In the genomic region with DNA sequence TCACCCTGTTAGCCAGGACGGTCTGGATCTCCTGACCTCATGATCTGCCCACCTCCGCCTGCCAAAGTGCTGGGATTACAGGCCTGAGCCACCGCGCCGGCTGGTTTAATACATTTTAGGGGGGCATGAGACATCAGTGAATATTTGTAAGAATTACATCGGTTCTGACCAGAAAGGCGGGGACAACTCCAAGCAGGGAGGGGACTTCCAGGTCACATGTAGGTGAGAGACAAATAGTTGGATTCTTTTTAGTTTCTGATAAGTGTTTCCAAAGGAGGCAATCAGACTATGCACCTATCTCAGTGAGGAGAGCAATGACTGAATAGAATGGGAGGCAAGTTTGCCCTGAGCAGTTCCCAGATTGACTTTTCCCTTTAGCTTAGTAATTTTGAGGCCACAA, we compare ENCODE assay signal across 14 cellular contexts. TPM values are rescaled to one million over a fixed set of nuclear protein-coding genes. Genes with fewer than 3 reads are reported as not detected.
DNase-seq lines count a peak whose midpoint lies in the region; ATAC-seq, FAIRE-seq and TF ChIP-seq lines count a peak whose summit lies in the region.
"Had no signal": no experiment of that assay in that cellular context is flagged by ENCODE, and none has a peak within 500 bp of the region (broad histone marks: within the 10 kb centered on the region; RNA-seq: fewer than 3 reads in every experiment).

No MANE protein-coding gene starts in this region.

- H3K36me3 ChIP-seq in Caco-2 (ENCODE audit: control insufficient read depth, insufficient read depth, low read length) (no peaks in the 10 kb centered on the region), iPS-20b (ENCODE audit: insufficient read depth, low read depth, low read length) (peaks cover 29% of the 10 kb centered on the region)
- H3K36me3 ChIP-seq: pancreas had no signal

- no peaks in the 10 kb centered on the region for H3K9me3 Mint-ChIP-seq in Caco-2 (ENCODE audit: unreplicated experiment)
- no peaks in the 10 kb centered on the region for H3K9me3 Mint-ChIP-seq in T-cell

- no peak for FAIRE-seq in H54 (lab: Jason Lieb, UNC)
- FAIRE-seq: H1, pancreas had no signal

- intact Hi-C loops in Caco-2 (cut with micrococcal nuclease; ENCODE audit: unreplicated experiment), result loop anchor here (10.0 kb wide), 1 partner anchor 96 kb away; a partner anchor contains a TSS
- intact Hi-C loops in dorsolateral prefrontal cortex (cut with DNase I), result no loop called here

- H3K4me1 Mint-ChIP-seq in Caco-2 (ENCODE audit: low read depth, unreplicated experiment), result peaks cover 49% of the 10 kb centered on the region
- peaks cover 60 to 70% (median 66%) of the 10 kb centered on the region in 3 donors for H3K4me1 Mint-ChIP-seq in T-cell

- no peak for TF ChIP-seq POLR2A in H54 (IDR thresholded peaks at IDR 0.05; ENCODE audit: low read depth, low read length)

- no TSS peak for BruUV-seq in Caco-2 (replicated peaks; lab: Mats Ljungman, UMichigan)

- peak overlapping the region; percentile 74 for H3K27ac ChIP-seq in 22Rv1
- no peak overlapping the region for H3K27ac ChIP-seq in iPS-20b (ENCODE audit: low read length)
- no peak overlapping the region for H3K27ac ChIP-seq in dorsolateral prefrontal cortex

- peaks cover 48% of the 10 kb centered on the region for H3K4me1 ChIP-seq in Caco-2
- peaks cover 9% of the 10 kb centered on the region for H3K4me1 ChIP-seq in iPS-20b (ENCODE audit: insufficient read depth, low read length)

- no peak overlapping the region for H3K4me3 ChIP-seq in Caco-2 (ENCODE audit: low read depth, low read length)
- peak overlapping the region; percentile 95; the same call in 1 of the 2 replicates for H3K4me3 ChIP-seq in iPS-20b (ENCODE audit: low read length)
- peak overlapping the region in 3 of 59 donors; percentile 86 to 90 (median 89) for H3K4me3 ChIP-seq in dorsolateral prefrontal cortex

- H3K4me3 Mint-ChIP-seq in Caco-2 (ENCODE audit: unreplicated experiment), result peak overlapping the region; percentile 98
- H3K4me3 Mint-ChIP-seq in T-cell, result peak overlapping the region; percentile 51 to 98 (median 69)

- H3K27me3 ChIP-seq in Caco-2 (replicated peaks; ENCODE audit: control insufficient read depth, insufficient read depth, low read length) (no peaks in the 10 kb centered on the region), iPS-20b (ENCODE audit: insufficient read depth, low read length) (no peaks in the 10 kb centered on the region), dorsolateral prefrontal cortex (no peaks in the 10 kb centered on the region)
- H3K27me3 ChIP-seq: pancreas had no signal

- no peaks in the 10 kb centered on the region for H3K27me3 Mint-ChIP-seq in Caco-2 (ENCODE audit: insufficient read depth, unreplicated experiment)
- no peaks in the 10 kb centered on the region for H3K27me3 Mint-ChIP-seq in T-cell

- TF ChIP-seq CTCF in 22Rv1 (IDR thresholded peaks at IDR 0.05) (no peak), Caco-2 (IDR thresholded peaks at IDR 0.05; ENCODE audit: insufficient read depth in 1 of 2, low read depth in 1 of 2, low read length in 1 of 2, severe bottlenecking in 1 of 2, unreplicated experiment in 1 of 2) (no peak), dorsolateral prefrontal cortex (IDR thresholded peaks at IDR 0.05 in 54 of 56, conservative IDR thresholded peaks at IDR 0.05 in 2 of 56; ENCODE audit: low read depth in 1 of 56, partially characterized antibody in 56 of 56) (no peak)

- H3K27ac Mint-ChIP-seq in Caco-2 (ENCODE audit: unreplicated experiment) (peak overlapping the region; percentile 94), T-cell (peak overlapping the region in 1 of 2 donors; percentile 52)

- peak overlapping the region; percentile 96; the same call in 1 of the 2 replicates for H3K9ac ChIP-seq in iPS-20b (ENCODE audit: low read depth, low read length)

- CTCF ChIA-PET in Caco-2 (lab: Charles Lee), result interaction anchor here (0.7 kb wide), 1 partner anchor 34 kb away, joined by 4 read pairs; no protein-coding TSS in a partner anchor
- CTCF ChIA-PET in T-cell (lab: Charles Lee), result interaction anchor here in 1 of 2 donors (0.8 to 1.6 kb wide), 4 partner anchors 9 to 98 kb away, joined by 3 to 8 read pairs (median 4); a partner anchor contains a TSS

- DNase-seq in Caco-2 (no peak), T-cell (no peak), dorsolateral prefrontal cortex (no peak), H54 (ENCODE audit: insufficient read length, low spot score) (no peak)
- DNase-seq: KG1; NCI-H2081; pancreas; stimulated activated CD4-positive, alpha-beta T cell treated with anti-CD3 and anti-CD28 coated beads, Interleukin-15, amount 100 ng/mL, for 24 hours had no signal

- H3K36me3 Mint-ChIP-seq in Caco-2 (ENCODE audit: insufficient read depth, unreplicated experiment) (peaks cover 77% of the 10 kb centered on the region), T-cell (peaks cover 11% of the 10 kb centered on the region)

- H3K9me3 ChIP-seq in Caco-2, result no peaks in the 10 kb centered on the region
- no peaks in the 10 kb centered on the region for H3K9me3 ChIP-seq in iPS-20b (ENCODE audit: insufficient read depth, low read depth, low read length)
- H3K9me3 ChIP-seq: pancreas had no signal

- no peak for ATAC-seq in T-cell (replicated peaks in 1 of 4)
- ATAC-seq in HG03432 (IDR thresholded peaks at IDR 0.05; ENCODE audit: unreplicated experiment), result no peak
- no peak for ATAC-seq in HG03025 (IDR thresholded peaks at IDR 0.05; ENCODE audit: low FRiP score, unreplicated experiment)
- ATAC-seq: left lobe of liver had no signal

- POLR2A ChIA-PET in Caco-2 (lab: Charles Lee) (interaction anchor here (0.7 kb wide), 1 partner anchor 433 kb away, joined by 5 read pairs; no protein-coding TSS in a partner anchor), T-cell (lab: Charles Lee) (interaction anchor here in 1 of 2 donors (0.6 to 0.7 kb wide), 4 partner anchors 17 to 380 kb away, joined by 3 to 4 read pairs (median 3); no protein-coding TSS in a partner anchor)

RNA-seq across cellular contexts. Expression of a gene that starts 3.7 kb away (rescaled TPM):
- total RNA-seq in Caco-2 (2022) (38.6 and 48.2 TPM in 2 replicates), T-cell (10 to 100 TPM; 12.7 to 18.9 (median 16.2) TPM), dorsolateral prefrontal cortex (10 to 100 TPM in 23 of 120 experiments, 1 to 10 TPM in 97; 2.9 to 13.6 (median 7.9) TPM)

RNA-seq across cellular contexts. Expression of a gene that starts 11.7 kb away (rescaled TPM):
- 32.5 and 35.4 TPM in 2 replicates for total RNA-seq in Caco-2 (2022)
- total RNA-seq in T-cell, result 10 to 100 TPM; 16.5 to 27.7 (median 22.8) TPM
- 10 to 100 TPM in 116 of 120 experiments, 1 to 10 TPM in 4; 7.8 to 34.6 (median 15.2) TPM for total RNA-seq in dorsolateral prefrontal cortex

RNA-seq across cellular contexts. Expression of a gene that starts 31.3 kb away (rescaled TPM):
- total RNA-seq in Caco-2 (2022), result 70.5 and 78.0 TPM in 2 replicates
- total RNA-seq in T-cell, result 10 to 100 TPM; 56.6 to 60.5 (median 56.8) TPM
- total RNA-seq in dorsolateral prefrontal cortex, result 10 to 100 TPM; 34.9 to 82.3 (median 50.7) TPM

RNA-seq across cellular contexts. Expression of a gene that starts 48.9 kb away (rescaled TPM):
- 6.2 and 9.1 TPM in 2 replicates for total RNA-seq in Caco-2 (2022)
- 10 to 100 TPM; 34.0 to 46.9 (median 40.1) TPM for total RNA-seq in T-cell
- total RNA-seq in dorsolateral prefrontal cortex, result 10 to 100 TPM; 14.5 to 49.1 (median 26.2) TPM
